Comparison of ENCODE assay signal across 1 cellular context in the genomic region with DNA sequence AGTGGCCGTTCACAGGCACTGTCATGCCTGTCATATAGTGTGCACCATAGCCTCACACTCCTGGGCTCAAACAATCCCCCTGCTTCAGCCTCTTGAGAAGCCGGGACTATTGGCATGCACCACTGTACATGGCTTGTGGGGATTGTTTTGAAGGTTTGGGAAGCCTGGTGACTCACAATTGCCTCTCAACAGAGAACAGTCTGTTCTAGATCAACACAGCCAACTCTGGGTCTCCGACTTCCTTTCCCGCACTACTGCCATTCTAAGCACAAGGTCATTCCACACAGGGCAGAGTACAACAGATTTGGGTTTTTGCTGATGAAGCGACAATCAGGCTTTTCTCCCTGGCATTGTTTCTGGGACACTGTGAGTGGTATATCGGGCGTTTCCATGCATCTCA.
TF ChIP-seq lines count a peak whose summit lies in the region.

No MANE protein-coding gene starts in this region.

TF ChIP-seq in HepG2, 621 proteins besides CTCF, POLR2A, EP300 and RAD21 (continued from another document and continues in another):
- no peak for TF ChIP-seq SOX6 (IDR thresholded peaks at IDR 0.05)
- peak; percentile 30; the same call in 1 of the 2 replicates for TF ChIP-seq SOX6 (CRISPR knock-in tag; IDR thresholded peaks at IDR 0.05)
- TF ChIP-seq ZNF670 (CRISPR knock-in tag; IDR thresholded peaks at IDR 0.05; ENCODE audit: borderline replicate concordance) = 0 out of 2 replicates have a peak, but pooled peaks have one; percentile 33
- 0 out of 2 replicates have a peak, but pooled peaks have one; percentile 38 for TF ChIP-seq NCOA2 (CRISPR knock-in tag; IDR thresholded peaks at IDR 0.05)
- no peak for TF ChIP-seq DZIP1 (CRISPR knock-in tag; IDR thresholded peaks at IDR 0.05)
- 0 out of 2 replicates have a peak, but pooled peaks have one; percentile 27 for TF ChIP-seq DMAP1 (CRISPR knock-in tag; IDR thresholded peaks at IDR 0.05)
- peak; percentile 63; the same call in 1 of the 2 replicates for TF ChIP-seq POGZ (CRISPR knock-in tag; IDR thresholded peaks at IDR 0.05)
- peak; percentile 57; the same call in 1 of the 2 replicates for TF ChIP-seq HMG20A (CRISPR knock-in tag; IDR thresholded peaks at IDR 0.05; ENCODE audit: borderline replicate concordance)
- TF ChIP-seq MAFF (IDR thresholded peaks at IDR 0.05; ENCODE audit: low read depth, low read length) = peak; percentile 93
- TF ChIP-seq SAP130 (CRISPR knock-in tag; IDR thresholded peaks at IDR 0.05; ENCODE audit: low read depth) = peak; percentile 79
- TF ChIP-seq ZNF792 (CRISPR knock-in tag; IDR thresholded peaks at IDR 0.05) = 0 out of 2 replicates have a peak, but pooled peaks have one; percentile 35
- peak; percentile 13; the same call in 1 of the 2 replicates for TF ChIP-seq ZMYM3 (CRISPR knock-in tag; IDR thresholded peaks at IDR 0.05)
- peak; percentile 67; the same call in 1 of the 2 replicates for TF ChIP-seq ZBTB38 (CRISPR knock-in tag; IDR thresholded peaks at IDR 0.05)
- TF ChIP-seq ZNF619 (CRISPR knock-in tag; IDR thresholded peaks at IDR 0.05) = no peak
- no peak for TF ChIP-seq GABPA (IDR thresholded peaks at IDR 0.05; ENCODE audit: low read depth, low read length)
- TF ChIP-seq GABPA (CRISPR knock-in tag; IDR thresholded peaks at IDR 0.05; ENCODE audit: low read depth) = no peak
- TF ChIP-seq ZNF441 (CRISPR knock-in tag; IDR thresholded peaks at IDR 0.05; ENCODE audit: borderline replicate concordance) = 0 out of 2 replicates have a peak, but pooled peaks have one; percentile 35
- TF ChIP-seq, protein P1, sequence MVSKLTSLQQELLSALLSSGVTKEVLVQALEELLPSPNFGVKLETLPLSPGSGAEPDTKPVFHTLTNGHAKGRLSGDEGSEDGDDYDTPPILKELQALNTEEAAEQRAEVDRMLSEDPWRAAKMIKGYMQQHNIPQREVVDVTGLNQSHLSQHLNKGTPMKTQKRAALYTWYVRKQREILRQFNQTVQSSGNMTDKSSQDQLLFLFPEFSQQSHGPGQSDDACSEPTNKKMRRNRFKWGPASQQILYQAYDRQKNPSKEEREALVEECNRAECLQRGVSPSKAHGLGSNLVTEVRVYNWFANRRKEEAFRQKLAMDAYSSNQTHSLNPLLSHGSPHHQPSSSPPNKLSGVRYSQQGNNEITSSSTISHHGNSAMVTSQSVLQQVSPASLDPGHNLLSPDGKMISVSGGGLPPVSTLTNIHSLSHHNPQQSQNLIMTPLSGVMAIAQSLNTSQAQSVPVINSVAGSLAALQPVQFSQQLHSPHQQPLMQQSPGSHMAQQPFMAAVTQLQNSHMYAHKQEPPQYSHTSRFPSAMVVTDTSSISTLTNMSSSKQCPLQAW (CRISPR knock-in tag; IDR thresholded peaks at IDR 0.05) = 0 out of 2 replicates have a peak, but pooled peaks have one; percentile 33
- peak; percentile 69; the same call in 1 of the 2 replicates for TF ChIP-seq RXRB (CRISPR knock-in tag; IDR thresholded peaks at IDR 0.05; ENCODE audit: borderline replicate concordance)
- peak; percentile 58 for TF ChIP-seq FOXA3 (CRISPR knock-in tag; IDR thresholded peaks at IDR 0.05)
- TF ChIP-seq, protein P2, sequence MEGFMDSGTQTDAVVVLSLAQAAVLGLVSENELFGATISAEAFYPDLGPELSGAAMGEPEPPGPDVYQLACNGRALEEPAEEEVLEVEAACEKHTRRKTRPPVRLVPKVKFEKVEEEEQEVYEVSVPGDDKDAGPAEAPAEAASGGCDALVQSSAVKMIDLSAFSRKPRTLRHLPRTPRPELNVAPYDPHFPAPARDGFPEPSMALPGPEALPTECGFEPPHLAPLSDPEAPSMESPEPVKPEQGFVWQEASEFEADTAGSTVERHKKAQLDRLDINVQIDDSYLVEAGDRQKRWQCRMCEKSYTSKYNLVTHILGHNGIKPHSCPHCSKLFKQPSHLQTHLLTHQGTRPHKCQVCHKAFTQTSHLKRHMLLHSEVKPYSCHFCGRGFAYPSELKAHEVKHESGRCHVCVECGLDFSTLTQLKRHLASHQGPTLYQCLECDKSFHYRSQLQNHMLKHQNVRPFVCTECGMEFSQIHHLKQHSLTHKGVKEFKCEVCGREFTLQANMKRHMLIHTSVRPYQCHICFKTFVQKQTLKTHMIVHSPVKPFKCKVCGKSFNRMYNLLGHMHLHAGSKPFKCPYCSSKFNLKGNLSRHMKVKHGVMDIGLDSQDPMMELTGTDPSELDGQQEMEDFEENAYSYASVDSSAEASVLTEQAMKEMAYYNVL (CRISPR knock-in tag; IDR thresholded peaks at IDR 0.05; ENCODE audit: borderline replicate concordance) = no peak
- no peak for TF ChIP-seq MEIS2 (CRISPR knock-in tag; IDR thresholded peaks at IDR 0.05)
- 0 out of 2 replicates have a peak, but pooled peaks have one; percentile 21 for TF ChIP-seq CEBPG (CRISPR knock-in tag; IDR thresholded peaks at IDR 0.05)
- TF ChIP-seq, protein P3, sequence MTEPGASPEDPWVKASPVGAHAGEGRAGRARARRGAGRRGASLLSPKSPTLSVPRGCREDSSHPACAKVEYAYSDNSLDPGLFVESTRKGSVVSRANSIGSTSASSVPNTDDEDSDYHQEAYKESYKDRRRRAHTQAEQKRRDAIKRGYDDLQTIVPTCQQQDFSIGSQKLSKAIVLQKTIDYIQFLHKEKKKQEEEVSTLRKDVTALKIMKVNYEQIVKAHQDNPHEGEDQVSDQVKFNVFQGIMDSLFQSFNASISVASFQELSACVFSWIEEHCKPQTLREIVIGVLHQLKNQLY (CRISPR knock-in tag; IDR thresholded peaks at IDR 0.05) = 0 out of 2 replicates have a peak, but pooled peaks have one; percentile 53
- TF ChIP-seq TEAD3 (CRISPR knock-in tag; optimal IDR thresholded peaks at IDR 0.05; ENCODE audit: borderline replicate concordance) = peak; percentile 62
- peak; percentile 79 for TF ChIP-seq ELF3 (CRISPR knock-in tag; IDR thresholded peaks at IDR 0.05)
- peak; percentile 50; the same call in 1 of the 2 replicates for TF ChIP-seq RCOR2 (CRISPR knock-in tag; IDR thresholded peaks at IDR 0.05)
- TF ChIP-seq AHDC1 (CRISPR knock-in tag; IDR thresholded peaks at IDR 0.05; ENCODE audit: borderline replicate concordance) = peak; percentile 64; the same call in 1 of the 2 replicates
- TF ChIP-seq ZNF556 (CRISPR knock-in tag; IDR thresholded peaks at IDR 0.05; ENCODE audit: borderline replicate concordance) = no peak
- TF ChIP-seq KAT8 (CRISPR knock-in tag; IDR thresholded peaks at IDR 0.05) = peak; percentile 59; the same call in 1 of the 2 replicates
- no peak for TF ChIP-seq NFYB (CRISPR knock-in tag; IDR thresholded peaks at IDR 0.05)
- TF ChIP-seq STAG1 (CRISPR knock-in tag; IDR thresholded peaks at IDR 0.05) = peak; percentile 6; the same call in 1 of the 2 replicates
- TF ChIP-seq ZNF580 (CRISPR knock-in tag; IDR thresholded peaks at IDR 0.05; ENCODE audit: borderline replicate concordance, low read depth) = peak; percentile 37; the same call in 1 of the 2 replicates
- peak; percentile 66 for TF ChIP-seq GATAD2A (CRISPR knock-in tag; IDR thresholded peaks at IDR 0.05)
- TF ChIP-seq PRDM10 (CRISPR knock-in tag; IDR thresholded peaks at IDR 0.05; ENCODE audit: low read depth) = peak; percentile 97
- TF ChIP-seq THRA (CRISPR knock-in tag; IDR thresholded peaks at IDR 0.05; ENCODE audit: borderline replicate concordance) = peak; percentile 33; the same call in 1 of the 2 replicates
